25 cellular contexts compared by ENCODE assay signal in genomic region chr5:181265092-181265671, GRCh38. TPM values are rescaled to one million over a fixed set of nuclear protein-coding genes. Genes with fewer than 3 reads are reported as not detected.
A peak's percentile ranks its signal among the peaks of the same experiment; 100 is the strongest.
DNase-seq lines count a peak whose midpoint lies in the region; ATAC-seq, FAIRE-seq and TF ChIP-seq lines count a peak whose summit lies in the region.
"Had no signal": no experiment of that assay in that cellular context is flagged by ENCODE, and none has a peak within 500 bp of the region (broad histone marks: within the 10 kb centered on the region; RNA-seq: fewer than 3 reads in every experiment).

No MANE protein-coding gene starts in this region.

- peaks cover 0 to 2% (median 1%) of the 10 kb centered on the region in 4 experiments; a peak in 5 of 7 replicates for H3K4me1 ChIP-seq in H1 (replicated peaks in 1 of 4; ENCODE audit: control insufficient read depth in 3 of 4, insufficient read depth in 4 of 4, low read length in 3 of 4)

- H2BK20ac ChIP-seq in H1 (ENCODE audit: low read length) = no peak overlapping the region

- H3K79me1 ChIP-seq in H1 (ENCODE audit: low read depth, low read length) = peaks cover 8% of the 10 kb centered on the region; the same call in 1 of the 2 replicates

- no peak overlapping the region for H3K56ac ChIP-seq in H1 (replicated peaks; ENCODE audit: insufficient read length, low read depth, low read length)

- H3K27ac ChIP-seq in RWPE1 (0 out of 2 replicates have a peak overlapping the region, but pooled peaks have one; percentile 5), H1 (ENCODE audit: low read depth, low read length) (no peak overlapping the region)
- H3K27ac ChIP-seq: HL-60, ovary had no signal

- H3K18ac ChIP-seq in H1 (ENCODE audit: extremely low read depth, low read length) = no peak overlapping the region

- peaks cover 11% of the 10 kb centered on the region for H3K36me3 Mint-ChIP-seq in activated CD8-positive, alpha-beta T cell treated with anti-CD3 and anti-CD28 coated beads, Interleukin-2, amount 10 ng/mL, durations not matched to agents 7 days and 5 days (ENCODE audit: low read depth)
- H3K36me3 Mint-ChIP-seq in activated CD8-positive, alpha-beta T cell treated with anti-CD3 and anti-CD28 coated beads for 36 hours (ENCODE audit: low read depth) = peaks cover 18% of the 10 kb centered on the region
- H3K36me3 Mint-ChIP-seq in osteocyte (ENCODE audit: unreplicated experiment) = peaks cover 7% of the 10 kb centered on the region

- no peak for TF ChIP-seq POLR2A in H1 (IDR thresholded peaks at IDR 0.05; ENCODE audit: control extremely low read depth in 1 of 2, low read depth in 2 of 2, low read length in 2 of 2)

- H3K79me2 ChIP-seq in H1 (ENCODE audit: control insufficient read depth in 1 of 2, insufficient read depth in 2 of 2, low read length in 2 of 2) = peaks cover 0 to 11% of the 10 kb centered on the region in 2 experiments; a peak in 1 of 4 replicates

- intact Hi-C loops in activated CD8-positive, alpha-beta T cell treated with anti-CD3 and anti-CD28 coated beads for 36 hours (cut with micrococcal nuclease) = no loop called here

- no peak overlapping the region for H3K4me3 ChIP-seq in H1 (ENCODE audit: extremely low read depth in 1 of 4, insufficient read depth in 2 of 4, low read depth in 3 of 4, low read length in 4 of 4)
- H3K4me3 ChIP-seq: ovary had no signal

- no peaks in the 10 kb centered on the region for H3K27me3 Mint-ChIP-seq in activated CD8-positive, alpha-beta T cell treated with anti-CD3 and anti-CD28 coated beads, Interleukin-2, amount 10 ng/mL, durations not matched to agents 7 days and 5 days (ENCODE audit: low read depth)
- H3K27me3 Mint-ChIP-seq in activated CD8-positive, alpha-beta T cell treated with anti-CD3 and anti-CD28 coated beads for 36 hours = no peaks in the 10 kb centered on the region
- H3K27me3 Mint-ChIP-seq in osteocyte (ENCODE audit: unreplicated experiment) = no peaks in the 10 kb centered on the region
- H3K27me3 Mint-ChIP-seq in stimulated activated naive CD8-positive, alpha-beta T cell treated with anti-CD3 and anti-CD28 coated beads, Interleukin-15, amount 100 ng/mL, for 72 hours = no peaks in the 10 kb centered on the region
- H3K27me3 Mint-ChIP-seq: activated naive CD8-positive, alpha-beta T cell treated with anti-CD3 and anti-CD28 coated beads, Interleukin-2, amount 10 ng/mL, durations not matched to agents 7 days and 5 days; activated T-helper 17 cell treated with anti-CD3 and anti-CD28 coated beads, Interleukin-2, amount 50 U/mL, for 72 hours; CD4-positive, CD25-positive, alpha-beta regulatory T cell; central memory CD8-positive, alpha-beta T cell; naive thymus-derived CD4-positive, alpha-beta T cell; T-helper 17 cell had no signal

- no peak for TF ChIP-seq RAD21 in H1 (IDR thresholded peaks at IDR 0.05 in 1 of 2, conservative IDR thresholded peaks at IDR 0.05 in 1 of 2; ENCODE audit: low read depth in 2 of 2, low read length in 2 of 2)

- peak; percentile 17 for DNase-seq in activated CD8-positive, alpha-beta T cell treated with anti-CD3 and anti-CD28 coated beads, Interleukin-2, amount 10 ng/mL, durations not matched to agents 7 days and 5 days
- no peak for DNase-seq in activated CD8-positive, alpha-beta T cell treated with anti-CD3 and anti-CD28 coated beads for 36 hours
- no peak for DNase-seq in RWPE1 (ENCODE audit: low spot score)
- DNase-seq in H1 (ENCODE audit: low read depth in 1 of 2, low spot score in 2 of 2) = peak in 1 of 2 experiments; percentile 43
- DNase-seq in osteocyte (ENCODE audit: extremely low spot score, unreplicated experiment) = peak; percentile 78
- no peak for DNase-seq in stimulated activated naive CD8-positive, alpha-beta T cell treated with anti-CD3 and anti-CD28 coated beads, Interleukin-15, amount 100 ng/mL, for 72 hours
- no peak for DNase-seq in inferior parietal cortex (ENCODE audit: extremely low spot score)
- DNase-seq: 8988T; activated naive CD8-positive, alpha-beta T cell treated with anti-CD3 and anti-CD28 coated beads, Interleukin-2, amount 10 ng/mL, durations not matched to agents 7 days and 5 days; CD4-positive, CD25-positive, alpha-beta regulatory T cell; DMS 273 treated with DMSO at 0.1 percent for 48 hours; GOT3; midbrain; naive thymus-derived CD4-positive, alpha-beta T cell; ovary; retina; T-helper 17 cell had no signal

- H4K20me1 ChIP-seq in H1 (replicated peaks in 1 of 2; ENCODE audit: control insufficient read depth in 1 of 2, insufficient read depth in 2 of 2, low read length in 2 of 2) = peaks cover 1 to 5% of the 10 kb centered on the region in 2 experiments

- FAIRE-seq in H1 (lab: Jason Lieb, UNC) = no peak
- FAIRE-seq: islet of Langerhans had no signal

- no peak overlapping the region for H4K91ac ChIP-seq in H1 (replicated peaks; ENCODE audit: insufficient read length, low read length)

- H2BK12ac ChIP-seq in H1 (ENCODE audit: low read depth, low read length) = 0 out of 2 replicates have a peak overlapping the region, but pooled peaks have one; percentile 27

- H4K8ac ChIP-seq in H1 (ENCODE audit: extremely low read depth, insufficient read depth, low read length) = no peak overlapping the region

- TF ChIP-seq CTCF in activated CD8-positive, alpha-beta T cell treated with anti-CD3 and anti-CD28 coated beads for 36 hours (IDR thresholded peaks at IDR 0.05) = no peak
- no peak for TF ChIP-seq CTCF in RWPE1 (conservative IDR thresholded peaks at IDR 0.05; ENCODE audit: low read depth)
- no peak for TF ChIP-seq CTCF in H1 (IDR thresholded peaks at IDR 0.05; ENCODE audit: control extremely low read depth in 1 of 3, insufficient read depth in 1 of 3, low read depth in 1 of 3, low read length in 3 of 3)
- no peak for TF ChIP-seq CTCF in osteocyte (IDR thresholded peaks at IDR 0.05)

- H3K9me3 ChIP-seq in H1 (ENCODE audit: insufficient read depth in 2 of 2, low read depth in 1 of 2, low read length in 1 of 2) = no peaks in the 10 kb centered on the region
- H3K9me3 ChIP-seq: ovary had no signal

- no peak overlapping the region for H3K14ac ChIP-seq in H1 (ENCODE audit: insufficient read length)

- H3K4ac ChIP-seq in H1 (replicated peaks; ENCODE audit: insufficient read length, low read depth, low read length) = no peak overlapping the region

- no peaks in the 10 kb centered on the region for H3K9me3 Mint-ChIP-seq in activated CD8-positive, alpha-beta T cell treated with anti-CD3 and anti-CD28 coated beads, Interleukin-2, amount 10 ng/mL, durations not matched to agents 7 days and 5 days (ENCODE audit: insufficient read depth)
- no peaks in the 10 kb centered on the region for H3K9me3 Mint-ChIP-seq in activated CD8-positive, alpha-beta T cell treated with anti-CD3 and anti-CD28 coated beads for 36 hours
- no peaks in the 10 kb centered on the region for H3K9me3 Mint-ChIP-seq in osteocyte (ENCODE audit: unreplicated experiment)
- H3K9me3 Mint-ChIP-seq in stimulated activated naive CD8-positive, alpha-beta T cell treated with anti-CD3 and anti-CD28 coated beads, Interleukin-15, amount 100 ng/mL, for 72 hours = no peaks in the 10 kb centered on the region
- H3K9me3 Mint-ChIP-seq: activated naive CD8-positive, alpha-beta T cell treated with anti-CD3 and anti-CD28 coated beads, Interleukin-2, amount 10 ng/mL, durations not matched to agents 7 days and 5 days; activated T-helper 17 cell treated with anti-CD3 and anti-CD28 coated beads, Interleukin-2, amount 50 U/mL, for 72 hours; CD4-positive, CD25-positive, alpha-beta regulatory T cell; central memory CD8-positive, alpha-beta T cell; dendritic cell treated with granulocyte-macrophage colony-stimulating factor and Interleukin-4, amounts not matched to agents 40 ng/mL and 50 ng/mL, for 4 days; naive thymus-derived CD4-positive, alpha-beta T cell; stimulated activated effector memory CD8-positive, alpha-beta T cell treated with anti-CD3 and anti-CD28 coated beads, Interleukin-12 subunit alpha, Interleukin-12 subunit beta, amount 100 ng/mL, for 72 hours had no signal

- no peak overlapping the region for H3K23ac ChIP-seq in H1 (ENCODE audit: insufficient read length)

- no peak overlapping the region for H2AK5ac ChIP-seq in H1 (ENCODE audit: low read depth, low read length)

- POLR2A ChIA-PET in activated CD8-positive, alpha-beta T cell treated with anti-CD3 and anti-CD28 coated beads, Interleukin-2, amount 10 ng/mL, durations not matched to agents 7 days and 5 days (lab: Charles Lee) = no interaction called here
- POLR2A ChIA-PET in activated CD8-positive, alpha-beta T cell treated with anti-CD3 and anti-CD28 coated beads for 36 hours (lab: Charles Lee) = interaction anchor here (0.8 to 35.9 kb wide), 3 partner anchors 32 to 113 kb away, joined by 3 to 746 read pairs (median 3); partner anchors contain the start of genes RACK1 and TRIM41
- POLR2A ChIA-PET in RWPE1 (lab: Yijun Ruan, JAX; ENCODE audit: low non-redundant PET) = no interaction called here
- POLR2A ChIA-PET in H1 (lab: Charles Lee; ENCODE audit: partially characterized antibody) = interaction anchor here (1.7 to 34.2 kb wide), 4 partner anchors 8 to 27 kb away, joined by 5 to 1334 read pairs (median 10); partner anchors contain the start of genes RACK1 and TRIM41

- no peak overlapping the region for H3K9ac ChIP-seq in H1 (replicated peaks in 1 of 4; ENCODE audit: extremely low read depth in 1 of 4, low read depth in 3 of 4, low read length in 3 of 4)

- peaks cover 0 to 6% (median 5%) of the 10 kb centered on the region in 4 experiments; a peak in 3 of 8 replicates for H3K36me3 ChIP-seq in H1 (ENCODE audit: control insufficient read depth in 2 of 4, insufficient read depth in 4 of 4, low read length in 3 of 4)
- H3K36me3 ChIP-seq: ovary had no signal

- no peak overlapping the region for H2BK120ac ChIP-seq in H1 (replicated peaks; ENCODE audit: low read depth, low read length)

- H2BK5ac ChIP-seq in H1 (ENCODE audit: low read depth, low read length) = no peak overlapping the region; the same call in 1 of the 2 replicates

- H2BK15ac ChIP-seq in H1 (ENCODE audit: low read length) = no peak overlapping the region

- no peak for ATAC-seq in activated CD8-positive, alpha-beta T cell treated with anti-CD3 and anti-CD28 coated beads, Interleukin-2, amount 10 ng/mL, durations not matched to agents 7 days and 5 days
- no peak for ATAC-seq in activated CD8-positive, alpha-beta T cell treated with anti-CD3 and anti-CD28 coated beads for 36 hours
- no peak for ATAC-seq in HG03354 (IDR thresholded peaks at IDR 0.05; ENCODE audit: poor library complexity, severe bottlenecking, unreplicated experiment)
- no peak for ATAC-seq in stimulated activated naive CD8-positive, alpha-beta T cell treated with anti-CD3 and anti-CD28 coated beads, Interleukin-15, amount 100 ng/mL, for 72 hours
- ATAC-seq: activated T-helper 17 cell treated with anti-CD3 and anti-CD28 coated beads, Interleukin-2, amount 50 U/mL, for 72 hours; naive thymus-derived CD4-positive, alpha-beta T cell; SK-N-SH treated with all-trans-retinoic acid at 6 μM for 48 hours; stimulated activated effector memory CD8-positive, alpha-beta T cell treated with anti-CD3 and anti-CD28 coated beads, Interleukin-12 subunit alpha, Interleukin-12 subunit beta, amount 100 ng/mL, for 72 hours; T-helper 17 cell had no signal

- CTCF ChIA-PET in activated CD8-positive, alpha-beta T cell treated with anti-CD3 and anti-CD28 coated beads, Interleukin-2, amount 10 ng/mL, durations not matched to agents 7 days and 5 days (lab: Charles Lee) = no interaction called here
- CTCF ChIA-PET in activated CD8-positive, alpha-beta T cell treated with anti-CD3 and anti-CD28 coated beads for 36 hours (lab: Charles Lee) = interaction anchor here (0.8 kb wide), 1 partner anchor 13 kb away, joined by 3 read pairs; no protein-coding TSS in a partner anchor
- CTCF ChIA-PET in RWPE1 (lab: Yijun Ruan, JAX) = no interaction called here
- CTCF ChIA-PET in H1 (lab: Charles Lee; ENCODE audit: partially characterized antibody) = interaction anchor here (1.0 to 1.5 kb wide), 2 partner anchors 8 to 13 kb away, joined by 3 to 9 read pairs; no protein-coding TSS in a partner anchor

- no peak overlapping the region for H4K5ac ChIP-seq in H1 (ENCODE audit: insufficient read length, low read depth, low read length)

- peaks cover 2% of the 10 kb centered on the region for H3K4me1 Mint-ChIP-seq in activated CD8-positive, alpha-beta T cell treated with anti-CD3 and anti-CD28 coated beads, Interleukin-2, amount 10 ng/mL, durations not matched to agents 7 days and 5 days (ENCODE audit: low read depth)
- peaks cover 2% of the 10 kb centered on the region for H3K4me1 Mint-ChIP-seq in activated CD8-positive, alpha-beta T cell treated with anti-CD3 and anti-CD28 coated beads for 36 hours (ENCODE audit: low read depth)
- peaks cover 9% of the 10 kb centered on the region for H3K4me1 Mint-ChIP-seq in osteocyte (ENCODE audit: unreplicated experiment)
- H3K4me1 Mint-ChIP-seq in stimulated activated naive CD8-positive, alpha-beta T cell treated with anti-CD3 and anti-CD28 coated beads, Interleukin-15, amount 100 ng/mL, for 72 hours = peaks cover 10% of the 10 kb centered on the region
- H3K4me1 Mint-ChIP-seq: activated T-helper 17 cell treated with anti-CD3 and anti-CD28 coated beads, Interleukin-2, amount 50 U/mL, for 72 hours had no signal

- H3K27me3 ChIP-seq in H1 (replicated peaks in 1 of 4; ENCODE audit: control insufficient read depth in 3 of 4, extremely low read depth in 1 of 4, insufficient read depth in 3 of 4, low read length in 3 of 4) = no peaks in the 10 kb centered on the region
- H3K27me3 ChIP-seq: ovary had no signal

- no peak overlapping the region for H2AFZ ChIP-seq in H1 (ENCODE audit: low read length)

- TF ChIP-seq EP300 in H1 (IDR thresholded peaks at IDR 0.05; ENCODE audit: borderline replicate concordance in 1 of 2, low read depth in 2 of 2, low read length in 2 of 2) = no peak

- H3K27ac Mint-ChIP-seq in activated CD8-positive, alpha-beta T cell treated with anti-CD3 and anti-CD28 coated beads, Interleukin-2, amount 10 ng/mL, durations not matched to agents 7 days and 5 days = no peak overlapping the region
- H3K27ac Mint-ChIP-seq in activated CD8-positive, alpha-beta T cell treated with anti-CD3 and anti-CD28 coated beads for 36 hours = no peak overlapping the region
- no peak overlapping the region for H3K27ac Mint-ChIP-seq in osteocyte (ENCODE audit: unreplicated experiment)
- H3K27ac Mint-ChIP-seq in stimulated activated naive CD8-positive, alpha-beta T cell treated with anti-CD3 and anti-CD28 coated beads, Interleukin-15, amount 100 ng/mL, for 72 hours = no peak overlapping the region
- H3K27ac Mint-ChIP-seq: activated naive CD8-positive, alpha-beta T cell treated with anti-CD3 and anti-CD28 coated beads, Interleukin-2, amount 10 ng/mL, durations not matched to agents 7 days and 5 days; activated T-helper 17 cell treated with anti-CD3 and anti-CD28 coated beads, Interleukin-2, amount 50 U/mL, for 72 hours; dendritic cell treated with granulocyte-macrophage colony-stimulating factor and Interleukin-4, amounts not matched to agents 40 ng/mL and 50 ng/mL, for 4 days; stimulated activated effector memory CD8-positive, alpha-beta T cell treated with anti-CD3 and anti-CD28 coated beads, Interleukin-12 subunit alpha, Interleukin-12 subunit beta, amount 100 ng/mL, for 72 hours; T-helper 17 cell had no signal

- WGBS in H1 (ENCODE audit: extremely low coverage in 1 of 2, insufficient coverage in 1 of 2, insufficient read length in 1 of 2, insufficient replicate concordance in 2 of 2, low coverage in 1 of 2, low lambda C conversion rate in 2 of 2, missing lambda C conversion rate in 1 of 2), 2 experiments = 88% methylated on average over 18 of the region's 18 CpGs; no CpG with 5 or more reads in 1 of the 2 experiments

- no peak overlapping the region for H3K4me2 ChIP-seq in H1 (ENCODE audit: insufficient read depth in 1 of 2, low read depth in 2 of 2, low read length in 2 of 2)

- no peak overlapping the region for H3K4me3 Mint-ChIP-seq in activated CD8-positive, alpha-beta T cell treated with anti-CD3 and anti-CD28 coated beads, Interleukin-2, amount 10 ng/mL, durations not matched to agents 7 days and 5 days
- no peak overlapping the region for H3K4me3 Mint-ChIP-seq in activated CD8-positive, alpha-beta T cell treated with anti-CD3 and anti-CD28 coated beads for 36 hours
- no peak overlapping the region for H3K4me3 Mint-ChIP-seq in osteocyte (ENCODE audit: unreplicated experiment)
- no peak overlapping the region for H3K4me3 Mint-ChIP-seq in stimulated activated naive CD8-positive, alpha-beta T cell treated with anti-CD3 and anti-CD28 coated beads, Interleukin-15, amount 100 ng/mL, for 72 hours
- H3K4me3 Mint-ChIP-seq: activated naive CD8-positive, alpha-beta T cell treated with anti-CD3 and anti-CD28 coated beads, Interleukin-2, amount 10 ng/mL, durations not matched to agents 7 days and 5 days; activated T-helper 17 cell treated with anti-CD3 and anti-CD28 coated beads, Interleukin-2, amount 50 U/mL, for 72 hours; central memory CD8-positive, alpha-beta T cell; dendritic cell treated with granulocyte-macrophage colony-stimulating factor and Interleukin-4, amounts not matched to agents 40 ng/mL and 50 ng/mL, for 4 days; stimulated activated effector memory CD8-positive, alpha-beta T cell treated with anti-CD3 and anti-CD28 coated beads, Interleukin-12 subunit alpha, Interleukin-12 subunit beta, amount 100 ng/mL, for 72 hours; T-helper 17 cell had no signal

- H3K23me2 ChIP-seq in H1 (ENCODE audit: low read depth, low read length) = peaks cover 9% of the 10 kb centered on the region

RNA-seq across cellular contexts. Expression of gene TRIM52, which starts 4.2 kb away (rescaled TPM):
- total RNA-seq in activated CD8-positive, alpha-beta T cell treated with anti-CD3 and anti-CD28 coated beads, Interleukin-2, amount 10 ng/mL, durations not matched to agents 7 days and 5 days = 10 to 100 TPM; 22.4 to 23.2 TPM
- 10 to 100 TPM; 13.2 to 13.8 TPM for total RNA-seq in activated CD8-positive, alpha-beta T cell treated with anti-CD3 and anti-CD28 coated beads for 36 hours
- 5.7 and 6.2 TPM in 2 replicates for total RNA-seq in H1 (2021; fragmentation: NEBNext Ultra II Directional; extraction: Animal tissue kit (Norgen Biotek cat#: 25700))
- polyA plus RNA-seq in H1 (2011; rRNA removed) = 2.3 and 4.2 TPM in 2 replicates
- 6.2 TPM for polyA plus RNA-seq in H1 (2011; cell fraction: cytosol; rRNA removed)
- polyA plus RNA-seq in H1 (2011; cell fraction: nucleus; rRNA removed) = 6.8 TPM
- 8.8 to 10.6 TPM (median 9.8 TPM) in 4 replicates for polyA plus RNA-seq in H1 (2012, experiment 1 of 2)
- polyA plus RNA-seq in H1 (2012, experiment 2 of 2) = 0.70 TPM
- polyA plus RNA-seq in H1 (2013, experiment 1 of 2) = 5.1 TPM
- polyA plus RNA-seq in H1 (2013, experiment 2 of 2) = 4.3 TPM
- 5.5 and 6.2 TPM in 2 replicates for polyA minus RNA-seq in H1 (2011; rRNA and poly(A)+ RNA removed)
- polyA minus RNA-seq in H1 (2011; cell fraction: cytosol; rRNA and poly(A)+ RNA removed) = 2.3 TPM
- 4.6 TPM for polyA minus RNA-seq in H1 (2011; cell fraction: nucleus; rRNA and poly(A)+ RNA removed)
- total RNA-seq in osteocyte = 12.8 and 13.7 TPM in 2 replicates

RNA-seq across cellular contexts. Expression of gene RACK1, which starts 21.5 kb away (rescaled TPM):
- 1,000 to 10,000 TPM; 1,796 to 1,942 TPM for total RNA-seq in activated CD8-positive, alpha-beta T cell treated with anti-CD3 and anti-CD28 coated beads, Interleukin-2, amount 10 ng/mL, durations not matched to agents 7 days and 5 days
- 1,000 to 10,000 TPM; 2,759 to 2,801 TPM for total RNA-seq in activated CD8-positive, alpha-beta T cell treated with anti-CD3 and anti-CD28 coated beads for 36 hours
- 2,564 and 2,589 TPM in 2 replicates for total RNA-seq in H1 (2021; fragmentation: NEBNext Ultra II Directional; extraction: Animal tissue kit (Norgen Biotek cat#: 25700))
- polyA plus RNA-seq in H1 (2011; rRNA removed) = 7,578 and 7,971 TPM in 2 replicates
- polyA plus RNA-seq in H1 (2011; cell fraction: cytosol; rRNA removed) = 6,759 TPM
- polyA plus RNA-seq in H1 (2011; cell fraction: nucleus; rRNA removed) = 7,543 TPM
- 3,817 to 4,876 TPM (median 4,535 TPM) in 4 replicates for polyA plus RNA-seq in H1 (2012, experiment 1 of 2)
- polyA plus RNA-seq in H1 (2012, experiment 2 of 2) = 4,888 TPM
- 2,646 TPM for polyA plus RNA-seq in H1 (2013, experiment 1 of 2)
- polyA plus RNA-seq in H1 (2013, experiment 2 of 2) = 2,607 TPM
- polyA minus RNA-seq in H1 (2011; rRNA and poly(A)+ RNA removed) = 7,141 and 7,318 TPM in 2 replicates
- polyA minus RNA-seq in H1 (2011; cell fraction: cytosol; rRNA and poly(A)+ RNA removed) = 3,305 TPM
- 3,286 TPM for polyA minus RNA-seq in H1 (2011; cell fraction: nucleus; rRNA and poly(A)+ RNA removed)
- total RNA-seq in osteocyte = 1,869 and 1,921 TPM in 2 replicates

RNA-seq across cellular contexts. Expression of gene TRIM41, which starts 42.1 kb away (rescaled TPM):
- total RNA-seq in activated CD8-positive, alpha-beta T cell treated with anti-CD3 and anti-CD28 coated beads, Interleukin-2, amount 10 ng/mL, durations not matched to agents 7 days and 5 days = 10 to 100 TPM; 40.0 to 44.7 TPM
- total RNA-seq in activated CD8-positive, alpha-beta T cell treated with anti-CD3 and anti-CD28 coated beads for 36 hours = 10 to 100 TPM; 30.6 to 31.5 TPM
- 21.2 and 21.6 TPM in 2 replicates for total RNA-seq in H1 (2021; fragmentation: NEBNext Ultra II Directional; extraction: Animal tissue kit (Norgen Biotek cat#: 25700))
- 12.9 and 18.0 TPM in 2 replicates for polyA plus RNA-seq in H1 (2011; rRNA removed)
- 19.8 TPM for polyA plus RNA-seq in H1 (2011; cell fraction: cytosol; rRNA removed)
- polyA plus RNA-seq in H1 (2011; cell fraction: nucleus; rRNA removed) = 79.7 TPM
- polyA plus RNA-seq in H1 (2012, experiment 1 of 2) = 19.4 to 26.5 TPM (median 23.3 TPM) in 4 replicates
- polyA plus RNA-seq in H1 (2012, experiment 2 of 2) = 10.8 TPM
- polyA plus RNA-seq in H1 (2013, experiment 1 of 2) = 15.0 TPM
- 13.5 TPM for polyA plus RNA-seq in H1 (2013, experiment 2 of 2)
- 4.7 and 7.7 TPM in 2 replicates for polyA minus RNA-seq in H1 (2011; rRNA and poly(A)+ RNA removed)
- polyA minus RNA-seq in H1 (2011; cell fraction: cytosol; rRNA and poly(A)+ RNA removed) = 6.7 TPM
- polyA minus RNA-seq in H1 (2011; cell fraction: nucleus; rRNA and poly(A)+ RNA removed) = 19.8 TPM
- 25.2 and 27.1 TPM in 2 replicates for total RNA-seq in osteocyte

Comparison
In these comparisons a context has a peak if more than half of its experiments do, and no peak if none do; other contexts are left out.
1. DNase-seq: peak in activated CD8-positive, alpha-beta T cell treated with anti-CD3 and anti-CD28 coated beads, Interleukin-2, amount 10 ng/mL, durations not matched to agents 7 days and 5 days (single experiment) and osteocyte (single experiment); none in activated CD8-positive, alpha-beta T cell treated with anti-CD3 and anti-CD28 coated beads for 36 hours (single experiment), RWPE1 (single experiment), stimulated activated naive CD8-positive, alpha-beta T cell treated with anti-CD3 and anti-CD28 coated beads, Interleukin-15, amount 100 ng/mL, for 72 hours (0 of 2) and inferior parietal cortex (single experiment).
2. CTCF ChIA-PET loops: an anchor here in activated CD8-positive, alpha-beta T cell treated with anti-CD3 and anti-CD28 coated beads for 36 hours (0.8 kb wide) and H1 (1.0 to 1.5 kb wide); none called in activated CD8-positive, alpha-beta T cell treated with anti-CD3 and anti-CD28 coated beads, Interleukin-2, amount 10 ng/mL, durations not matched to agents 7 days and 5 days and RWPE1.
3. POLR2A ChIA-PET loops: an anchor here in activated CD8-positive, alpha-beta T cell treated with anti-CD3 and anti-CD28 coated beads for 36 hours (0.8 to 35.9 kb wide) and H1 (1.7 to 34.2 kb wide); none called in activated CD8-positive, alpha-beta T cell treated with anti-CD3 and anti-CD28 coated beads, Interleukin-2, amount 10 ng/mL, durations not matched to agents 7 days and 5 days and RWPE1.